ENCODE assay signal across 20 cellular contexts in the genomic region with DNA sequence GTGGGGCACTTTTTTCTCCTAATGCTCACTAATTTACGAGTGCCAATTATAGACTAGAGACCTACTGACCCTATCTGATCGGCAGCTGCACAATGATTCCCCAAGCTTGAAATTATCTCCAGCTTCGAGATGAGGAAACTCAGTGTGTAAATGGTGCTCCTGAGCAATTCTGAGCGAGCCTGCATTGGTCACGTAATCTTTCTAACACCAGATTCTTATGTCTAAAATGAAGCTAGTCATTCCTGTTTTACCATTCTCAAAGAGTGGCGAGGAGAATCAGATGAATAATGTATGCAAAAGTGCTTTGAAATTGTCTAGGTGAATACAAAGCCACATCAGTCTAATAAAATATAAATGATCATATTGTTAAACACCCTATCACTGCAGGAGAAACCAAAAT.
DNase-seq lines count a peak whose midpoint lies in the region; ATAC-seq, FAIRE-seq and TF ChIP-seq lines count a peak whose summit lies in the region.
"Had no signal": no experiment of that assay in that cellular context is flagged by ENCODE, and none has a peak within 500 bp of the region (broad histone marks: within the 10 kb centered on the region; RNA-seq: fewer than 3 reads in every experiment).

No MANE protein-coding gene starts in this region.

- H3K4me2 ChIP-seq in K562 (ENCODE audit: insufficient read depth, low read length), result 0 out of 2 replicates have a peak overlapping the region, but pooled peaks have one; percentile 15
- H3K4me2 ChIP-seq: A549 had no signal

- no peak for TF ChIP-seq POLR2A in K562 (conservative IDR thresholded peaks at IDR 0.05)

- no TSS peak for BruUV-seq in K562 (replicated peaks; lab: Mats Ljungman, UMichigan)
- BruUV-seq in MCF 10A (replicated peaks; lab: Mats Ljungman, UMichigan), result no TSS peak

- WGBS in K562 (ENCODE audit: insufficient coverage, low coverage, missing lambda C conversion rate), result 20% methylated on average over 6 of the region's 6 CpGs

- no peak for ATAC-seq in K562
- no peak for ATAC-seq in HG03378 (IDR thresholded peaks at IDR 0.05; ENCODE audit: unreplicated experiment)
- ATAC-seq: A549, GM12878, HCT116 had no signal

- no peaks in the 10 kb centered on the region for H3K4me1 Mint-ChIP-seq in MCF 10A (ENCODE audit: insufficient read depth, unreplicated experiment)

- in situ Hi-C loops in K562 (cut with MboI), result no loop called here

- no peak overlapping the region for H3K27ac ChIP-seq in K562 (ENCODE audit: extremely low read depth, low read depth, low read length)
- H3K27ac ChIP-seq: 22Rv1, A549, C4-2B had no signal

- H3K9me3 Mint-ChIP-seq in MCF 10A (ENCODE audit: unreplicated experiment), result no peaks in the 10 kb centered on the region
- H3K9me3 Mint-ChIP-seq: CD4-positive, alpha-beta T cell had no signal

- intact Hi-C loops in K562 (cut with micrococcal nuclease) (no loop called here), MCF 10A (cut with micrococcal nuclease) (no loop called here)

- no peak for FAIRE-seq in K562 (lab: Jason Lieb, UNC)
- FAIRE-seq: A549, GM12878 had no signal

- H3K9me3 ChIP-seq in K562 (replicated peaks; ENCODE audit: control insufficient read depth, insufficient read depth, low read depth, low read length), result no peaks in the 10 kb centered on the region
- H3K9me3 ChIP-seq: A549, Caco-2 had no signal

- no peaks in the 10 kb centered on the region for H3K9me1 ChIP-seq in K562 (ENCODE audit: control insufficient read depth, insufficient read depth, low read length)

- H3K36me3 ChIP-seq in K562 (ENCODE audit: control insufficient read depth, insufficient read depth, low read length), result no peaks in the 10 kb centered on the region

- no peak for TF ChIP-seq EP300 in K562 (IDR thresholded peaks at IDR 0.05; ENCODE audit: low read length)

- H3K4me1 ChIP-seq in K562 (replicated peaks in 1 of 2; ENCODE audit: control insufficient read depth in 2 of 2, insufficient read depth in 2 of 2, low read length in 2 of 2), result peaks cover 4 to 36% of the 10 kb centered on the region in 2 experiments; a peak in 4 of 5 replicates
- H3K4me1 ChIP-seq: A549, Caco-2 had no signal

- H3K27ac Mint-ChIP-seq in MCF 10A (ENCODE audit: low read depth, unreplicated experiment), result no peak overlapping the region
- H3K27ac Mint-ChIP-seq: CD4-positive, alpha-beta T cell had no signal

- no peaks in the 10 kb centered on the region for H3K36me3 Mint-ChIP-seq in MCF 10A (ENCODE audit: insufficient read depth, unreplicated experiment)

- no peaks in the 10 kb centered on the region for H3K79me2 ChIP-seq in K562 (ENCODE audit: control insufficient read depth, insufficient read depth, low read length)

- H3K4me3 ChIP-seq in K562, result no peak overlapping the region
- H3K4me3 ChIP-seq: A549, GM12878 had no signal

- no peaks in the 10 kb centered on the region for H4K20me1 ChIP-seq in K562 (replicated peaks; ENCODE audit: control insufficient read depth, insufficient read depth, low read length)

- CTCF ChIA-PET in K562 (lab: Yijun Ruan, JAX; ENCODE audit: low intra/inter-chr PET ratio) (no interaction called here), MCF 10A (lab: Yijun Ruan, JAX) (interaction anchor here (0.6 to 1.2 kb wide), 4 partner anchors 8 to 571 kb away, joined by 3 to 5 read pairs (median 3); no protein-coding TSS in a partner anchor)

- DNase-seq in NCI-H748 (lab: John Stamatoyannopoulos, UW; ENCODE audit: unreplicated experiment), result peak; percentile 29
- DNase-seq in NCI-H748 treated with DMSO at 0.1 percent for 48 hours (lab: John Stamatoyannopoulos, UW), result no peak
- peak; percentile 54 to 72 for DNase-seq in NCI-H526 (lab: John Stamatoyannopoulos, UW)
- DNase-seq in K562 (ENCODE audit: extremely low read depth in 1 of 4, low spot score in 3 of 4), result peak in 1 of 4 experiments; percentile 31
- no peak for DNase-seq in GM10266 (ENCODE audit: extremely low spot score)
- DNase-seq in MCF 10A (ENCODE audit: unreplicated experiment), result no peak
- DNase-seq: AML-193; Caco-2; CD4-positive, alpha-beta T cell; DMS153; DMS79; GDM1; GOT3; H7 had no signal

- POLR2A ChIA-PET in K562 (lab: Yijun Ruan, JAX), result no interaction called here
- POLR2A ChIA-PET in MCF 10A (lab: Yijun Ruan, JAX), result interaction anchor here (0.6 to 0.7 kb wide), 2 partner anchors 186 to 1700 kb away, joined by 3 read pairs; no protein-coding TSS in a partner anchor

- H3K27me3 Mint-ChIP-seq in MCF 10A (ENCODE audit: insufficient read depth, unreplicated experiment), result peaks cover 20% of the 10 kb centered on the region
- H3K27me3 Mint-ChIP-seq: CD4-positive, alpha-beta T cell had no signal

- no peak overlapping the region for H3K9ac ChIP-seq in K562 (ENCODE audit: insufficient read depth in 1 of 2, low read depth in 2 of 2, low read length in 2 of 2)

- TF ChIP-seq CTCF in K562 (IDR thresholded peaks at IDR 0.05 in 2 of 3, conservative IDR thresholded peaks at IDR 0.05 in 1 of 3; ENCODE audit: insufficient read depth in 2 of 3, low read depth in 1 of 3, low read length in 3 of 3) (no peak), GM10266 (IDR thresholded peaks at IDR 0.05; ENCODE audit: control insufficient read depth, insufficient read depth, low read depth, missing control alignments) (no peak), MCF 10A (IDR thresholded peaks at IDR 0.05; ENCODE audit: unreplicated experiment) (no peak)

- H2AFZ ChIP-seq in K562 (ENCODE audit: low read depth, low read length), result peak overlapping the region; percentile 61

- no peak overlapping the region for H3K4me3 Mint-ChIP-seq in MCF 10A (ENCODE audit: unreplicated experiment)
- H3K4me3 Mint-ChIP-seq: CD4-positive, alpha-beta T cell had no signal

- TF ChIP-seq RAD21 in K562 (CRISPR knock-in tag; conservative IDR thresholded peaks at IDR 0.05 in 1 of 2, IDR thresholded peaks at IDR 0.05 in 1 of 2), result no peak

- H3K27me3 ChIP-seq in K562 (ENCODE audit: control insufficient read depth in 2 of 2, insufficient read depth in 2 of 2, low read length in 2 of 2), result no peaks in the 10 kb centered on the region

TF ChIP-seq in K562, 482 proteins besides CTCF, POLR2A, EP300 and RAD21:
- TF ChIP-seq, protein P1, sequence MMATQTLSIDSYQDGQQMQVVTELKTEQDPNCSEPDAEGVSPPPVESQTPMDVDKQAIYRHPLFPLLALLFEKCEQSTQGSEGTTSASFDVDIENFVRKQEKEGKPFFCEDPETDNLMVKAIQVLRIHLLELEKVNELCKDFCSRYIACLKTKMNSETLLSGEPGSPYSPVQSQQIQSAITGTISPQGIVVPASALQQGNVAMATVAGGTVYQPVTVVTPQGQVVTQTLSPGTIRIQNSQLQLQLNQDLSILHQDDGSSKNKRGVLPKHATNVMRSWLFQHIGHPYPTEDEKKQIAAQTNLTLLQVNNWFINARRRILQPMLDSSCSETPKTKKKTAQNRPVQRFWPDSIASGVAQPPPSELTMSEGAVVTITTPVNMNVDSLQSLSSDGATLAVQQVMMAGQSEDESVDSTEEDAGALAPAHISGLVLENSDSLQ (IDR thresholded peaks at IDR 0.05), result 0 out of 2 replicates have a peak, but pooled peaks have one; percentile 19
- TF ChIP-seq, protein P2, sequence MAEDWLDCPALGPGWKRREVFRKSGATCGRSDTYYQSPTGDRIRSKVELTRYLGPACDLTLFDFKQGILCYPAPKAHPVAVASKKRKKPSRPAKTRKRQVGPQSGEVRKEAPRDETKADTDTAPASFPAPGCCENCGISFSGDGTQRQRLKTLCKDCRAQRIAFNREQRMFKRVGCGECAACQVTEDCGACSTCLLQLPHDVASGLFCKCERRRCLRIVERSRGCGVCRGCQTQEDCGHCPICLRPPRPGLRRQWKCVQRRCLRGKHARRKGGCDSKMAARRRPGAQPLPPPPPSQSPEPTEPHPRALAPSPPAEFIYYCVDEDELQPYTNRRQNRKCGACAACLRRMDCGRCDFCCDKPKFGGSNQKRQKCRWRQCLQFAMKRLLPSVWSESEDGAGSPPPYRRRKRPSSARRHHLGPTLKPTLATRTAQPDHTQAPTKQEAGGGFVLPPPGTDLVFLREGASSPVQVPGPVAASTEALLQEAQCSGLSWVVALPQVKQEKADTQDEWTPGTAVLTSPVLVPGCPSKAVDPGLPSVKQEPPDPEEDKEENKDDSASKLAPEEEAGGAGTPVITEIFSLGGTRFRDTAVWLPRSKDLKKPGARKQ (CRISPR knock-in tag; IDR thresholded peaks at IDR 0.05), result no peak
- no peak for TF ChIP-seq ZNF140 (CRISPR knock-in tag; IDR thresholded peaks at IDR 0.05)

Comparison
In these comparisons a context has a peak if more than half of its experiments do, and no peak if none do; other contexts are left out.
1. DNase-seq: peak in NCI-H748 (single experiment) and NCI-H526 (2 of 2); none in NCI-H748 treated with DMSO at 0.1 percent for 48 hours (single experiment), GM10266 (single experiment) and MCF 10A (single experiment).